In the genomic region with DNA sequence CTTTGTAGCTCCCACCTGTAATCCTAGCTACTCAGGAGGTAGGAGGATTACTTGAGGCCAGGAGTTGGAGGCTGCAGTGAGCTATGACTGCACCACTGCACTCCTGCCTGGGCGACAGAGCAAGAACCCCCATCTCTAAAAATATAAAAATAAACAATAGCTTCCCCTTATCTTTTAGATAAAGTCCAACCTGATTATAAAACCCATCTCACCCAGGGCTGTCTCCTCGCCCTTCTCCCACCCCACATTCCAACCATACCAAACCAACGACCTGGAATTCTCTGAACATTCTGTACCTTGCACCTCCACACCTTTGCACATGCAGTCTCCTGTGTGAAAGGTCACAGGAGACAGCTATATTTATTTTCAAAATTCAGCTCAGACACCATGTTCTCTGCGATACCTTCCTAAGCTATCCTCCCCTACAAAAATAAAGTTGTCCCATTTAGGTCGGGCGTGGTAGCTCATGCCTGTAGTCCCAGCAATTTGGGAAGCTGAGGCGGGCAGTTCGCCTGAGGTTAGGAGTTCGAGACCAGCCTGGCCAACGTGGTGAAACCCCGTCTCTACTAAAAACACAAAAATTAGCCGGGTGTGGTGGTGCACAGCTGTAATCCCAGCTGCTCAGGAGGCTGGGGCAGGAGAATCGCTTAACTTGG, we compare ENCODE assay signal across 1 cellular context.
TF ChIP-seq lines count a peak whose summit lies in the region.

No MANE protein-coding gene starts in this region.

TF ChIP-seq in HepG2, 621 proteins besides CTCF, POLR2A, EP300 and RAD21 (continued from another document and continues in another):
- TF ChIP-seq, protein P1, sequence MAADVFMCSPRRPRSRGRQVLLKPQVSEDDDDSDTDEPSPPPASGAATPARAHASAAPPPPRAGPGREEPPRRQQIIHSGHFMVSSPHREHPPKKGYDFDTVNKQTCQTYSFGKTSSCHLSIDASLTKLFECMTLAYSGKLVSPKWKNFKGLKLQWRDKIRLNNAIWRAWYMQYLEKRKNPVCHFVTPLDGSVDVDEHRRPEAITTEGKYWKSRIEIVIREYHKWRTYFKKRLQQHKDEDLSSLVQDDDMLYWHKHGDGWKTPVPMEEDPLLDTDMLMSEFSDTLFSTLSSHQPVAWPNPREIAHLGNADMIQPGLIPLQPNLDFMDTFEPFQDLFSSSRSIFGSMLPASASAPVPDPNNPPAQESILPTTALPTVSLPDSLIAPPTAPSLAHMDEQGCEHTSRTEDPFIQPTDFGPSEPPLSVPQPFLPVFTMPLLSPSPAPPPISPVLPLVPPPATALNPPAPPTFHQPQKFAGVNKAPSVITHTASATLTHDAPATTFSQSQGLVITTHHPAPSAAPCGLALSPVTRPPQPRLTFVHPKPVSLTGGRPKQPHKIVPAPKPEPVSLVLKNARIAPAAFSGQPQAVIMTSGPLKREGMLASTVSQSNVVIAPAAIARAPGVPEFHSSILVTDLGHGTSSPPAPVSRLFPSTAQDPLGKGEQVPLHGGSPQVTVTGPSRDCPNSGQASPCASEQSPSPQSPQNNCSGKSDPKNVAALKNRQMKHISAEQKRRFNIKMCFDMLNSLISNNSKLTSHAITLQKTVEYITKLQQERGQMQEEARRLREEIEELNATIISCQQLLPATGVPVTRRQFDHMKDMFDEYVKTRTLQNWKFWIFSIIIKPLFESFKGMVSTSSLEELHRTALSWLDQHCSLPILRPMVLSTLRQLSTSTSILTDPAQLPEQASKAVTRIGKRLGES (CRISPR knock-in tag; IDR thresholded peaks at IDR 0.05; ENCODE audit: borderline replicate concordance) = no peak
- TF ChIP-seq ZNF616 (CRISPR knock-in tag; IDR thresholded peaks at IDR 0.05; ENCODE audit: low read depth) = no peak
- no peak for TF ChIP-seq SP5 (CRISPR knock-in tag; IDR thresholded peaks at IDR 0.05; ENCODE audit: borderline replicate concordance, low read depth)
- TF ChIP-seq, protein P2, sequence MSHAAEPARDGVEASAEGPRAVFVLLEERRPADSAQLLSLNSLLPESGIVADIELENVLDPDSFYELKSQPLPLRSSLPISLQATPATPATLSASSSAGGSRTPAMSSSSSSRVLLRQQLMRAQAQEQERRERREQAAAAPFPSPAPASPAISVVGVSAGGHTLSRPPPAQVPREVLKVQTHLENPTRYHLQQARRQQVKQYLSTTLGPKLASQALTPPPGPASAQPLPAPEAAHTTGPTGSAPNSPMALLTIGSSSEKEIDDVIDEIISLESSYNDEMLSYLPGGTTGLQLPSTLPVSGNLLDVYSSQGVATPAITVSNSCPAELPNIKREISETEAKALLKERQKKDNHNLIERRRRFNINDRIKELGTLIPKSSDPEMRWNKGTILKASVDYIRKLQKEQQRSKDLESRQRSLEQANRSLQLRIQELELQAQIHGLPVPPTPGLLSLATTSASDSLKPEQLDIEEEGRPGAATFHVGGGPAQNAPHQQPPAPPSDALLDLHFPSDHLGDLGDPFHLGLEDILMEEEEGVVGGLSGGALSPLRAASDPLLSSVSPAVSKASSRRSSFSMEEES (CRISPR knock-in tag; IDR thresholded peaks at IDR 0.05) = no peak
- TF ChIP-seq, protein P3, sequence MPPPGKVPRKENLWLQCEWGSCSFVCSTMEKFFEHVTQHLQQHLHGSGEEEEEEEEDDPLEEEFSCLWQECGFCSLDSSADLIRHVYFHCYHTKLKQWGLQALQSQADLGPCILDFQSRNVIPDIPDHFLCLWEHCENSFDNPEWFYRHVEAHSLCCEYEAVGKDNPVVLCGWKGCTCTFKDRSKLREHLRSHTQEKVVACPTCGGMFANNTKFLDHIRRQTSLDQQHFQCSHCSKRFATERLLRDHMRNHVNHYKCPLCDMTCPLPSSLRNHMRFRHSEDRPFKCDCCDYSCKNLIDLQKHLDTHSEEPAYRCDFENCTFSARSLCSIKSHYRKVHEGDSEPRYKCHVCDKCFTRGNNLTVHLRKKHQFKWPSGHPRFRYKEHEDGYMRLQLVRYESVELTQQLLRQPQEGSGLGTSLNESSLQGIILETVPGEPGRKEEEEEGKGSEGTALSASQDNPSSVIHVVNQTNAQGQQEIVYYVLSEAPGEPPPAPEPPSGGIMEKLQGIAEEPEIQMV (CRISPR knock-in tag; IDR thresholded peaks at IDR 0.05; ENCODE audit: low read depth) = peak; percentile 17; the same call in 1 of the 2 replicates
- TF ChIP-seq ZNF577 (CRISPR knock-in tag; IDR thresholded peaks at IDR 0.05; ENCODE audit: borderline replicate concordance, low read depth) = no peak
- TF ChIP-seq MED1 (CRISPR knock-in tag; IDR thresholded peaks at IDR 0.05) = peak; percentile 63
- no peak for TF ChIP-seq ZNF598 (CRISPR knock-in tag; IDR thresholded peaks at IDR 0.05; ENCODE audit: borderline replicate concordance)
- TF ChIP-seq ARNT (IDR thresholded peaks at IDR 0.05) = no peak
- no peak for TF ChIP-seq ZKSCAN8 (CRISPR knock-in tag; IDR thresholded peaks at IDR 0.05; ENCODE audit: borderline replicate concordance)
- no peak for TF ChIP-seq NFRKB (IDR thresholded peaks at IDR 0.05)
- TF ChIP-seq ETV5 (CRISPR knock-in tag; IDR thresholded peaks at IDR 0.05; ENCODE audit: borderline replicate concordance) = 0 out of 2 replicates have a peak, but pooled peaks have one; percentile 5
- no peak for TF ChIP-seq SRSF9 (IDR thresholded peaks at IDR 0.05; ENCODE audit: borderline replicate concordance, insufficient read depth, low read depth, low read length, poor library complexity, severe bottlenecking)
- no peak for TF ChIP-seq ZNF550 (CRISPR knock-in tag; IDR thresholded peaks at IDR 0.05; ENCODE audit: borderline replicate concordance)
- no peak for TF ChIP-seq CENPT (CRISPR knock-in tag; IDR thresholded peaks at IDR 0.05; ENCODE audit: low read depth)
- no peak for TF ChIP-seq ZBTB7A (CRISPR knock-in tag; IDR thresholded peaks at IDR 0.05)
- peak; percentile 93 for TF ChIP-seq SALL1 (CRISPR knock-in tag; IDR thresholded peaks at IDR 0.05)
- TF ChIP-seq HMGA1 (CRISPR knock-in tag; conservative IDR thresholded peaks at IDR 0.05) = no peak
- TF ChIP-seq ZNF75D (CRISPR knock-in tag; IDR thresholded peaks at IDR 0.05; ENCODE audit: borderline replicate concordance) = no peak
- TF ChIP-seq ZNF619 (CRISPR knock-in tag; IDR thresholded peaks at IDR 0.05) = no peak
- no peak for TF ChIP-seq ZNF879 (CRISPR knock-in tag; IDR thresholded peaks at IDR 0.05)
- TF ChIP-seq STAT5B (CRISPR knock-in tag; IDR thresholded peaks at IDR 0.05) = no peak
- no peak for TF ChIP-seq MEIS1 (CRISPR knock-in tag; IDR thresholded peaks at IDR 0.05; ENCODE audit: borderline replicate concordance)
- no peak for TF ChIP-seq ZNF589 (CRISPR knock-in tag; conservative IDR thresholded peaks at IDR 0.05)
- TF ChIP-seq ZFP36L2 (CRISPR knock-in tag; IDR thresholded peaks at IDR 0.05) = no peak
- TF ChIP-seq RCOR2 (CRISPR knock-in tag; IDR thresholded peaks at IDR 0.05) = peak; percentile 39; the same call in 1 of the 2 replicates
- TF ChIP-seq SUZ12 (IDR thresholded peaks at IDR 0.05; ENCODE audit: low read depth, low read length) = no peak
- no peak for TF ChIP-seq MXI1 (IDR thresholded peaks at IDR 0.05; ENCODE audit: borderline replicate concordance, low read depth, low read length)
- TF ChIP-seq, protein P4, sequence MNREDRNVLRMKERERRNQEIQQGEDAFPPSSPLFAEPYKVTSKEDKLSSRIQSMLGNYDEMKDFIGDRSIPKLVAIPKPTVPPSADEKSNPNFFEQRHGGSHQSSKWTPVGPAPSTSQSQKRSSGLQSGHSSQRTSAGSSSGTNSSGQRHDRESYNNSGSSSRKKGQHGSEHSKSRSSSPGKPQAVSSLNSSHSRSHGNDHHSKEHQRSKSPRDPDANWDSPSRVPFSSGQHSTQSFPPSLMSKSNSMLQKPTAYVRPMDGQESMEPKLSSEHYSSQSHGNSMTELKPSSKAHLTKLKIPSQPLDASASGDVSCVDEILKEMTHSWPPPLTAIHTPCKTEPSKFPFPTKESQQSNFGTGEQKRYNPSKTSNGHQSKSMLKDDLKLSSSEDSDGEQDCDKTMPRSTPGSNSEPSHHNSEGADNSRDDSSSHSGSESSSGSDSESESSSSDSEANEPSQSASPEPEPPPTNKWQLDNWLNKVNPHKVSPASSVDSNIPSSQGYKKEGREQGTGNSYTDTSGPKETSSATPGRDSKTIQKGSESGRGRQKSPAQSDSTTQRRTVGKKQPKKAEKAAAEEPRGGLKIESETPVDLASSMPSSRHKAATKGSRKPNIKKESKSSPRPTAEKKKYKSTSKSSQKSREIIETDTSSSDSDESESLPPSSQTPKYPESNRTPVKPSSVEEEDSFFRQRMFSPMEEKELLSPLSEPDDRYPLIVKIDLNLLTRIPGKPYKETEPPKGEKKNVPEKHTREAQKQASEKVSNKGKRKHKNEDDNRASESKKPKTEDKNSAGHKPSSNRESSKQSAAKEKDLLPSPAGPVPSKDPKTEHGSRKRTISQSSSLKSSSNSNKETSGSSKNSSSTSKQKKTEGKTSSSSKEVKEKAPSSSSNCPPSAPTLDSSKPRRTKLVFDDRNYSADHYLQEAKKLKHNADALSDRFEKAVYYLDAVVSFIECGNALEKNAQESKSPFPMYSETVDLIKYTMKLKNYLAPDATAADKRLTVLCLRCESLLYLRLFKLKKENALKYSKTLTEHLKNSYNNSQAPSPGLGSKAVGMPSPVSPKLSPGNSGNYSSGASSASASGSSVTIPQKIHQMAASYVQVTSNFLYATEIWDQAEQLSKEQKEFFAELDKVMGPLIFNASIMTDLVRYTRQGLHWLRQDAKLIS (CRISPR knock-in tag; IDR thresholded peaks at IDR 0.05) = no peak
- TF ChIP-seq, protein P5, sequence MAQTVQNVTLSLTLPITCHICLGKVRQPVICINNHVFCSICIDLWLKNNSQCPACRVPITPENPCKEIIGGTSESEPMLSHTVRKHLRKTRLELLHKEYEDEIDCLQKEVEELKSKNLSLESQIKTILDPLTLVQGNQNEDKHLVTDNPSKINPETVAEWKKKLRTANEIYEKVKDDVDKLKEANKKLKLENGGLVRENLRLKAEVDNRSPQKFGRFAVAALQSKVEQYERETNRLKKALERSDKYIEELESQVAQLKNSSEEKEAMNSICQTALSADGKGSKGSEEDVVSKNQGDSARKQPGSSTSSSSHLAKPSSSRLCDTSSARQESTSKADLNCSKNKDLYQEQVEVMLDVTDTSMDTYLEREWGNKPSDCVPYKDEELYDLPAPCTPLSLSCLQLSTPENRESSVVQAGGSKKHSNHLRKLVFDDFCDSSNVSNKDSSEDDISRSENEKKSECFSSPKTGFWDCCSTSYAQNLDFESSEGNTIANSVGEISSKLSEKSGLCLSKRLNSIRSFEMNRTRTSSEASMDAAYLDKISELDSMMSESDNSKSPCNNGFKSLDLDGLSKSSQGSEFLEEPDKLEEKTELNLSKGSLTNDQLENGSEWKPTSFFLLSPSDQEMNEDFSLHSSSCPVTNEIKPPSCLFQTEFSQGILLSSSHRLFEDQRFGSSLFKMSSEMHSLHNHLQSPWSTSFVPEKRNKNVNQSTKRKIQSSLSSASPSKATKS (CRISPR knock-in tag; IDR thresholded peaks at IDR 0.05) = no peak
- TF ChIP-seq, protein P6, sequence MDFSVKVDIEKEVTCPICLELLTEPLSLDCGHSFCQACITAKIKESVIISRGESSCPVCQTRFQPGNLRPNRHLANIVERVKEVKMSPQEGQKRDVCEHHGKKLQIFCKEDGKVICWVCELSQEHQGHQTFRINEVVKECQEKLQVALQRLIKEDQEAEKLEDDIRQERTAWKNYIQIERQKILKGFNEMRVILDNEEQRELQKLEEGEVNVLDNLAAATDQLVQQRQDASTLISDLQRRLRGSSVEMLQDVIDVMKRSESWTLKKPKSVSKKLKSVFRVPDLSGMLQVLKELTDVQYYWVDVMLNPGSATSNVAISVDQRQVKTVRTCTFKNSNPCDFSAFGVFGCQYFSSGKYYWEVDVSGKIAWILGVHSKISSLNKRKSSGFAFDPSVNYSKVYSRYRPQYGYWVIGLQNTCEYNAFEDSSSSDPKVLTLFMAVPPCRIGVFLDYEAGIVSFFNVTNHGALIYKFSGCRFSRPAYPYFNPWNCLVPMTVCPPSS (IDR thresholded peaks at IDR 0.05) = no peak
- TF ChIP-seq ZSCAN21 (CRISPR knock-in tag; IDR thresholded peaks at IDR 0.05; ENCODE audit: borderline replicate concordance) = no peak
- no peak; the same call in 1 of the 2 replicates for TF ChIP-seq FOXP1 (IDR thresholded peaks at IDR 0.05)
- no peak for TF ChIP-seq FOXP1 (CRISPR knock-in tag; IDR thresholded peaks at IDR 0.05)
- TF ChIP-seq, protein P7, sequence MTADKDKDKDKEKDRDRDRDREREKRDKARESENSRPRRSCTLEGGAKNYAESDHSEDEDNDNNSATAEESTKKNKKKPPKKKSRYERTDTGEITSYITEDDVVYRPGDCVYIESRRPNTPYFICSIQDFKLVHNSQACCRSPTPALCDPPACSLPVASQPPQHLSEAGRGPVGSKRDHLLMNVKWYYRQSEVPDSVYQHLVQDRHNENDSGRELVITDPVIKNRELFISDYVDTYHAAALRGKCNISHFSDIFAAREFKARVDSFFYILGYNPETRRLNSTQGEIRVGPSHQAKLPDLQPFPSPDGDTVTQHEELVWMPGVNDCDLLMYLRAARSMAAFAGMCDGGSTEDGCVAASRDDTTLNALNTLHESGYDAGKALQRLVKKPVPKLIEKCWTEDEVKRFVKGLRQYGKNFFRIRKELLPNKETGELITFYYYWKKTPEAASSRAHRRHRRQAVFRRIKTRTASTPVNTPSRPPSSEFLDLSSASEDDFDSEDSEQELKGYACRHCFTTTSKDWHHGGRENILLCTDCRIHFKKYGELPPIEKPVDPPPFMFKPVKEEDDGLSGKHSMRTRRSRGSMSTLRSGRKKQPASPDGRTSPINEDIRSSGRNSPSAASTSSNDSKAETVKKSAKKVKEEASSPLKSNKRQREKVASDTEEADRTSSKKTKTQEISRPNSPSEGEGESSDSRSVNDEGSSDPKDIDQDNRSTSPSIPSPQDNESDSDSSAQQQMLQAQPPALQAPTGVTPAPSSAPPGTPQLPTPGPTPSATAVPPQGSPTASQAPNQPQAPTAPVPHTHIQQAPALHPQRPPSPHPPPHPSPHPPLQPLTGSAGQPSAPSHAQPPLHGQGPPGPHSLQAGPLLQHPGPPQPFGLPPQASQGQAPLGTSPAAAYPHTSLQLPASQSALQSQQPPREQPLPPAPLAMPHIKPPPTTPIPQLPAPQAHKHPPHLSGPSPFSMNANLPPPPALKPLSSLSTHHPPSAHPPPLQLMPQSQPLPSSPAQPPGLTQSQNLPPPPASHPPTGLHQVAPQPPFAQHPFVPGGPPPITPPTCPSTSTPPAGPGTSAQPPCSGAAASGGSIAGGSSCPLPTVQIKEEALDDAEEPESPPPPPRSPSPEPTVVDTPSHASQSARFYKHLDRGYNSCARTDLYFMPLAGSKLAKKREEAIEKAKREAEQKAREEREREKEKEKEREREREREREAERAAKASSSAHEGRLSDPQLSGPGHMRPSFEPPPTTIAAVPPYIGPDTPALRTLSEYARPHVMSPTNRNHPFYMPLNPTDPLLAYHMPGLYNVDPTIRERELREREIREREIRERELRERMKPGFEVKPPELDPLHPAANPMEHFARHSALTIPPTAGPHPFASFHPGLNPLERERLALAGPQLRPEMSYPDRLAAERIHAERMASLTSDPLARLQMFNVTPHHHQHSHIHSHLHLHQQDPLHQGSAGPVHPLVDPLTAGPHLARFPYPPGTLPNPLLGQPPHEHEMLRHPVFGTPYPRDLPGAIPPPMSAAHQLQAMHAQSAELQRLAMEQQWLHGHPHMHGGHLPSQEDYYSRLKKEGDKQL (CRISPR knock-in tag; IDR thresholded peaks at IDR 0.05; ENCODE audit: low read depth) = no peak
